10 cellular contexts compared by ENCODE assay signal in genomic region chrX:23332101-23332887, GRCh38. TPM values are rescaled to one million over a fixed set of nuclear protein-coding genes. Genes with fewer than 3 reads are reported as not detected.
DNase-seq lines count a peak whose midpoint lies in the region; ATAC-seq, FAIRE-seq and TF ChIP-seq lines count a peak whose summit lies in the region.
"Had no signal": no experiment of that assay in that cellular context is flagged by ENCODE, and none has a peak within 500 bp of the region (broad histone marks: within the 10 kb centered on the region; RNA-seq: fewer than 3 reads in every experiment).

No MANE protein-coding gene starts in this region.

- peak overlapping the region; percentile 66 for H3K9ac ChIP-seq in neural cell (ENCODE audit: low read length)

- no peak overlapping the region for H2AFZ ChIP-seq in neural cell (ENCODE audit: low read depth, low read length)

- FAIRE-seq in small intestine (lab: Jason Lieb, UNC), result no peak

- DNase-seq in left ventricle myocardium inferior (no peak), left cardiac atrium (no peak), cerebellum (ENCODE audit: low spot score) (peak; percentile 46), vagina (ENCODE audit: extremely low spot score in 2 of 2) (no peak), NCI-H510A treated with DMSO at 0.1 percent for 48 hours (lab: John Stamatoyannopoulos, UW) (no peak), small intestine (no peak)
- DNase-seq: activated CD4-positive, CD25-positive, alpha-beta regulatory T cell treated with anti-CD3 and anti-CD28 coated beads, Interleukin-2, amount 50 U/mL, for 72 hours; dermis blood vessel endothelial cell had no signal

- H3K79me2 ChIP-seq in neural cell (replicated peaks; ENCODE audit: insufficient read depth, low read length), result peaks cover 16% of the 10 kb centered on the region

- TF ChIP-seq CTCF in left ventricle myocardium inferior (IDR thresholded peaks at IDR 0.05; ENCODE audit: borderline replicate concordance) (no peak), neural cell (IDR thresholded peaks at IDR 0.05; ENCODE audit: poor library complexity, severe bottlenecking) (no peak), vagina (IDR thresholded peaks at IDR 0.05) (no peak)

- TF ChIP-seq POLR2A in vagina (IDR thresholded peaks at IDR 0.05), result no peak

- ATAC-seq in left cardiac atrium (no peak), GM21381 (IDR thresholded peaks at IDR 0.05; ENCODE audit: unreplicated experiment) (no peak)

- peaks cover 16% of the 10 kb centered on the region for H3K4me1 ChIP-seq in left ventricle myocardium inferior
- peaks cover 7% of the 10 kb centered on the region for H3K4me1 ChIP-seq in vagina
- no peaks in the 10 kb centered on the region for H3K4me1 ChIP-seq in small intestine (ENCODE audit: control insufficient read depth in 2 of 2, insufficient read depth in 1 of 2, low read depth in 1 of 2, low read length in 1 of 2)

- no peaks in the 10 kb centered on the region for H3K9me2 ChIP-seq in neural cell (ENCODE audit: insufficient read depth, low read length)

- H3K4me3 ChIP-seq in left ventricle myocardium inferior (peak overlapping the region; percentile 53), neural cell (ENCODE audit: low read length) (peak overlapping the region; percentile 70), vagina (peak overlapping the region; percentile 33 to 48), small intestine (ENCODE audit: low read depth in 1 of 2, low read length in 2 of 2) (no peak overlapping the region)

- H3K4me2 ChIP-seq in neural cell (ENCODE audit: low read length), result no peak overlapping the region

- H3K27ac ChIP-seq in left ventricle myocardium inferior (replicated peaks) (no peak overlapping the region), neural cell (ENCODE audit: low read length) (peak overlapping the region; percentile 53), vagina (no peak overlapping the region), small intestine (ENCODE audit: low read depth in 1 of 2, low read length in 1 of 2) (no peak overlapping the region)

- WGBS in small intestine, 3 donors, result 2 to 40% (median 4%) methylated on average over 33 to 42 of the region's 42 CpGs

- H3K27me3 ChIP-seq in left ventricle myocardium inferior (ENCODE audit: low read depth) (peaks cover 62% of the 10 kb centered on the region), neural cell (ENCODE audit: insufficient read depth, low read depth, low read length) (peaks cover 9% of the 10 kb centered on the region), vagina (no peaks in the 10 kb centered on the region), small intestine (ENCODE audit: control insufficient read depth in 2 of 2, insufficient read depth in 2 of 2, low read length in 2 of 2) (peaks cover 8 to 12% of the 10 kb centered on the region in 2 donors)

- no peaks in the 10 kb centered on the region for H4K20me1 ChIP-seq in neural cell (ENCODE audit: insufficient read depth)

- H3K36me3 ChIP-seq in left ventricle myocardium inferior, result no peaks in the 10 kb centered on the region
- no peaks in the 10 kb centered on the region for H3K36me3 ChIP-seq in neural cell (ENCODE audit: insufficient read depth, low read length)
- no peaks in the 10 kb centered on the region for H3K36me3 ChIP-seq in vagina
- H3K36me3 ChIP-seq in small intestine (ENCODE audit: control insufficient read depth in 2 of 2, insufficient read depth in 2 of 2, low read length in 2 of 2), result no peaks in the 10 kb centered on the region

- H3K9me3 ChIP-seq in left ventricle myocardium inferior (replicated peaks) (no peaks in the 10 kb centered on the region), neural cell (ENCODE audit: low read length) (no peaks in the 10 kb centered on the region), vagina (no peaks in the 10 kb centered on the region), small intestine (ENCODE audit: control insufficient read depth, low read depth) (peaks cover 1% of the 10 kb centered on the region)

- intact Hi-C loops in left ventricle myocardium inferior (cut with micrococcal nuclease) (no loop called here), left cardiac atrium (cut with DNase I) (no loop called here), vagina (cut with DNase I) (no loop called here)

- no peak for TF ChIP-seq EP300 in neural cell (conservative IDR thresholded peaks at IDR 0.05; ENCODE audit: poor library complexity, severe bottlenecking)

- H3F3A ChIP-seq in neural cell (ENCODE audit: insufficient read depth, low read length, poor library complexity, severe bottlenecking), result no peaks in the 10 kb centered on the region

- no peak for TF ChIP-seq RAD21 in neural cell (conservative IDR thresholded peaks at IDR 0.05)

TF ChIP-seq in neural cell, 6 proteins besides CTCF, POLR2A, EP300 and RAD21:
- TF ChIP-seq POLR2AphosphoS5 (IDR thresholded peaks at IDR 0.05) (no peak), SMC3 (conservative IDR thresholded peaks at IDR 0.05; ENCODE audit: poor library complexity) (no peak), EZH2 (IDR thresholded peaks at IDR 0.05; ENCODE audit: borderline replicate concordance, insufficient read depth, low read length, poor library complexity, severe bottlenecking) (no peak), MXI1 (conservative IDR thresholded peaks at IDR 0.05; ENCODE audit: poor library complexity, severe bottlenecking) (no peak), TAF1 (IDR thresholded peaks at IDR 0.05; ENCODE audit: low read depth) (no peak), REST (IDR thresholded peaks at IDR 0.05; ENCODE audit: borderline replicate concordance) (no peak)
TF ChIP-seq in neural cell: peak in this region for 0.

RNA-seq across cellular contexts. Expression of gene PTCHD1, which starts 2.4 kb away (rescaled TPM):
- total RNA-seq in left ventricle myocardium inferior, result 0.22 TPM
- under 1 TPM; 0.03 to 0.24 TPM for total RNA-seq in left cardiac atrium
- 10.6 TPM for total RNA-seq in cerebellum
- polyA plus RNA-seq in neural cell, result 10.0 and 12.0 TPM in 2 replicates
- 28.0 and 38.7 TPM in 2 replicates for polyA minus RNA-seq in neural cell
- total RNA-seq in vagina, result 3.4 TPM
- polyA plus RNA-seq in small intestine, result under 1 TPM in 1 of 3 donors, not detected in 2; 0.22 TPM
- total RNA-seq: dermis blood vessel endothelial cell had no signal

Comparison
In these comparisons a context has a peak if more than half of its experiments do, and no peak if none do; other contexts are left out.
1. H3K4me3 ChIP-seq: peak in left ventricle myocardium inferior (single experiment), neural cell (single experiment) and vagina (2 of 2); none in small intestine (0 of 2).